ENCODE assay signal across 16 cellular contexts in the genomic region with DNA sequence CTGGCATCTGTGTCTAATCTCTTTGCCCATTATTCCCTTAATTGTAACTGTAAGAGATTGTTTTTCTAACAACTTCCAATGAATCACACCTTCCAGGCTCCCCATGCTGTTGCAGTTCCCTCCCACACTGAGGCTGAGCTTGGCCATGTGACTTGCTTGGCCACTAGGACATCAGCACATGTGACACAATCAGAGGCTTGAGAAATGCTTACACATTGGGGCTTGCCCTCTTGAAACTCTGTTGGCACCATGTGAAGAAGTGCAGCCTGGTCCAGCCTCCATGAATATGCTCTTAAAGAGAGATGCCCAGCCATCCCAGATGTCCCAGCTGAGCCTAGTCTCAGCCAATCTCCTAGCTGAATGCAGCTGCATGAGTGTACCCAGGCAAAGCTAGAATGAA.
A peak's percentile ranks its signal among the peaks of the same experiment; 100 is the strongest.
DNase-seq lines count a peak whose midpoint lies in the region; ATAC-seq and TF ChIP-seq lines count a peak whose summit lies in the region.
"Had no signal": no experiment of that assay in that cellular context is flagged by ENCODE, and none has a peak within 500 bp of the region (broad histone marks: within the 10 kb centered on the region; RNA-seq: fewer than 3 reads in every experiment).

No MANE protein-coding gene starts in this region.

- H3K4me1 ChIP-seq in prostate gland (replicated peaks) = no peaks in the 10 kb centered on the region

- no peak for TF ChIP-seq POLR2A in prostate gland (IDR thresholded peaks at IDR 0.05)

- no peak for TF ChIP-seq CTCF in prostate gland (IDR thresholded peaks at IDR 0.05)

- H3K36me3 ChIP-seq in prostate gland = no peaks in the 10 kb centered on the region

- intact Hi-C loops in left colon (cut with DNase I, micrococcal nuclease) = no loop called here
- intact Hi-C loops in prostate gland (cut with DNase I) = no loop called here

- no peak overlapping the region for H3K27ac ChIP-seq in prostate gland
- H3K27ac ChIP-seq: 22Rv1, KMS-11 had no signal

- no peaks in the 10 kb centered on the region for H3K27me3 ChIP-seq in prostate gland (replicated peaks; ENCODE audit: insufficient read depth)

- in situ Hi-C loops in SK-MEL-5 (cut with HindIII; ENCODE audit: low pct_unique_long_range_greater_than_20kb, low sequenced_read_pairs) = no loop called here

- peak; percentile 25 for DNase-seq in NCI-H2227 (lab: John Stamatoyannopoulos, UW; ENCODE audit: unreplicated experiment)
- DNase-seq in NCI-H2227 treated with DMSO at 0.1 percent for 48 hours (lab: John Stamatoyannopoulos, UW) = no peak
- DNase-seq in SK-MEL-5 (ENCODE audit: low read depth, low spot score) = peak; percentile 61
- DNase-seq in renal cortical epithelial cell (ENCODE audit: low read depth) = peak; percentile 2
- no peak for DNase-seq in left colon
- no peak for DNase-seq in NCI-H2081 treated with DMSO at 0.1 percent for 48 hours (lab: John Stamatoyannopoulos, UW)
- DNase-seq in prostate gland (ENCODE audit: low spot score) = no peak
- DNase-seq: CD8-positive, alpha-beta memory T cell; DMS79 treated with DMSO at 0.1 percent for 48 hours; GOT3; NCI-H1048; NCI-H146; NCI-H526 treated with DMSO at 0.1 percent for 48 hours had no signal

- H3K9me3 ChIP-seq in prostate gland = no peaks in the 10 kb centered on the region

- no peak overlapping the region for H3K4me3 ChIP-seq in prostate gland

- ATAC-seq in esophagus mucosa = peak; percentile 37
- no peak for ATAC-seq in left colon

Comparison
In these comparisons a context has a peak if more than half of its experiments do, and no peak if none do; other contexts are left out.
1. DNase-seq: peak in NCI-H2227 (single experiment), SK-MEL-5 (single experiment) and renal cortical epithelial cell (single experiment); none in NCI-H2227 treated with DMSO at 0.1 percent for 48 hours (single experiment), left colon (0 of 2), NCI-H2081 treated with DMSO at 0.1 percent for 48 hours (single experiment) and prostate gland (single experiment).